1 cellular context compared by ENCODE assay signal in the genomic region with DNA sequence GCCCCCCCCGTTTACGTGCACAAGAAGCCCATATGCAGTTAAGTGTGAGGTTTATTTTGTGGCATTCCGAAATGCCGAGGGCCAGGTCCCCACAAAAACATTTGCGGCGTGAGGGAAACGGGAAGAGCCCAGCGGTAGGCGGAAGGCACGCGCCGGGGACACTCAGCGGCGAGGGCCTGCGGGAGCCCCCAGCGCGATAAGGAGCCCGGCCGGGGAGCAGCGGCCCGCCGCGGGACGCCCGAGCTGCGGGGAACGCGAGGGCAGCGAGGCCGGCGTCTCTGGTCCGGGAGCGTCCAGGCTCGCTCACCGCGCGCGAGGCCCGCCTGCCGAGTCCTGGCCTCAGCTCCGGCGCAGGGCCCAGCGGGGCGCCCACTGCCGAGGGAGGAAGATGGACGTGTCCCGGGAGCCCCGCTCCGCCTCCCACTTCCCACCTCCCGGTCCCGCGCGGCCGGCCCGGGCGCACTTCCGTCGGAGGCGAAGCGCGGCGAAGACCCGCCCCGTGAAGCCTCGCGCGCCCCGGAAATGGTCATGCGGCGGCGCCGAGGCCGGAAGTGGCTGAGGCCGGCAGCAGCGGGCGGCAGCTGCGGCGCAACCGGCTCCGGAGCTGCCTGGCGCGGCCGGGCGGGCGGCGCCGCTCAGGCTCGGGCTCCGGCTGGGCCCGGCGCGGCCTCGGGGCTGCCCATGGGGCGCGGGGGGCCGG.
TF ChIP-seq lines count a peak whose summit lies in the region.

A gene with protein sequence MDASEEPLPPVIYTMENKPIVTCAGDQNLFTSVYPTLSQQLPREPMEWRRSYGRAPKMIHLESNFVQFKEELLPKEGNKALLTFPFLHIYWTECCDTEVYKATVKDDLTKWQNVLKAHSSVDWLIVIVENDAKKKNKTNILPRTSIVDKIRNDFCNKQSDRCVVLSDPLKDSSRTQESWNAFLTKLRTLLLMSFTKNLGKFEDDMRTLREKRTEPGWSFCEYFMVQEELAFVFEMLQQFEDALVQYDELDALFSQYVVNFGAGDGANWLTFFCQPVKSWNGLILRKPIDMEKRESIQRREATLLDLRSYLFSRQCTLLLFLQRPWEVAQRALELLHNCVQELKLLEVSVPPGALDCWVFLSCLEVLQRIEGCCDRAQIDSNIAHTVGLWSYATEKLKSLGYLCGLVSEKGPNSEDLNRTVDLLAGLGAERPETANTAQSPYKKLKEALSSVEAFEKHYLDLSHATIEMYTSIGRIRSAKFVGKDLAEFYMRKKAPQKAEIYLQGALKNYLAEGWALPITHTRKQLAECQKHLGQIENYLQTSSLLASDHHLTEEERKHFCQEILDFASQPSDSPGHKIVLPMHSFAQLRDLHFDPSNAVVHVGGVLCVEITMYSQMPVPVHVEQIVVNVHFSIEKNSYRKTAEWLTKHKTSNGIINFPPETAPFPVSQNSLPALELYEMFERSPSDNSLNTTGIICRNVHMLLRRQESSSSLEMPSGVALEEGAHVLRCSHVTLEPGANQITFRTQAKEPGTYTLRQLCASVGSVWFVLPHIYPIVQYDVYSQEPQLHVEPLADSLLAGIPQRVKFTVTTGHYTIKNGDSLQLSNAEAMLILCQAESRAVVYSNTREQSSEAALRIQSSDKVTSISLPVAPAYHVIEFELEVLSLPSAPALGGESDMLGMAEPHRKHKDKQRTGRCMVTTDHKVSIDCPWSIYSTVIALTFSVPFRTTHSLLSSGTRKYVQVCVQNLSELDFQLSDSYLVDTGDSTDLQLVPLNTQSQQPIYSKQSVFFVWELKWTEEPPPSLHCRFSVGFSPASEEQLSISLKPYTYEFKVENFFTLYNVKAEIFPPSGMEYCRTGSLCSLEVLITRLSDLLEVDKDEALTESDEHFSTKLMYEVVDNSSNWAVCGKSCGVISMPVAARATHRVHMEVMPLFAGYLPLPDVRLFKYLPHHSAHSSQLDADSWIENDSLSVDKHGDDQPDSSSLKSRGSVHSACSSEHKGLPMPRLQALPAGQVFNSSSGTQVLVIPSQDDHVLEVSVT (plus strand): TSS at position 536 of the 700 bp plus-strand sequence. CDS start 185 bp downstream, outside the sequence.

TF ChIP-seq in HepG2, 621 proteins besides CTCF, POLR2A, EP300 and RAD21 (continued from another document and continues in another):
- TF ChIP-seq, protein P1, sequence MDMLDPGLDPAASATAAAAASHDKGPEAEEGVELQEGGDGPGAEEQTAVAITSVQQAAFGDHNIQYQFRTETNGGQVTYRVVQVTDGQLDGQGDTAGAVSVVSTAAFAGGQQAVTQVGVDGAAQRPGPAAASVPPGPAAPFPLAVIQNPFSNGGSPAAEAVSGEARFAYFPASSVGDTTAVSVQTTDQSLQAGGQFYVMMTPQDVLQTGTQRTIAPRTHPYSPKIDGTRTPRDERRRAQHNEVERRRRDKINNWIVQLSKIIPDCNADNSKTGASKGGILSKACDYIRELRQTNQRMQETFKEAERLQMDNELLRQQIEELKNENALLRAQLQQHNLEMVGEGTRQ (IDR thresholded peaks at IDR 0.05; ENCODE audit: low read depth, low read length): no peak
- TF ChIP-seq, protein P1 (CRISPR knock-in tag; IDR thresholded peaks at IDR 0.05; ENCODE audit: borderline replicate concordance): no peak
- TF ChIP-seq HDAC2 (CRISPR knock-in tag; IDR thresholded peaks at IDR 0.05) (0 out of 2 replicates have a peak, but pooled peaks have one; percentile 6), AGO2 (optimal IDR thresholded peaks at IDR 0.05; ENCODE audit: low read depth, low read length) (peak; percentile 60), HDAC1 (CRISPR knock-in tag; IDR thresholded peaks at IDR 0.05) (peak; percentile 90), FOXC1 (CRISPR knock-in tag; IDR thresholded peaks at IDR 0.05; ENCODE audit: borderline replicate concordance) (peak; percentile 38; the same call in 1 of the 2 replicates), DNMT3B (CRISPR knock-in tag; conservative IDR thresholded peaks at IDR 0.05) (no peak), POLR2AphosphoS5 (IDR thresholded peaks at IDR 0.05; ENCODE audit: low read depth, low read length) (peak; percentile 65), REXO4 (CRISPR knock-in tag; IDR thresholded peaks at IDR 0.05; ENCODE audit: borderline replicate concordance) (no peak), ZIK1 (CRISPR knock-in tag; IDR thresholded peaks at IDR 0.05; ENCODE audit: borderline replicate concordance, low read depth) (no peak; the same call in 1 of the 2 replicates), ZBTB20 (CRISPR knock-in tag; IDR thresholded peaks at IDR 0.05; ENCODE audit: borderline replicate concordance, low read depth) (no peak), ZNF788 (CRISPR knock-in tag; IDR thresholded peaks at IDR 0.05; ENCODE audit: borderline replicate concordance) (no peak), SALL1 (CRISPR knock-in tag; IDR thresholded peaks at IDR 0.05) (peak; percentile 55), ZNF180 (CRISPR knock-in tag; IDR thresholded peaks at IDR 0.05; ENCODE audit: borderline replicate concordance, low read depth) (no peak), ZNF337 (CRISPR knock-in tag; IDR thresholded peaks at IDR 0.05; ENCODE audit: borderline replicate concordance, low read depth) (no peak), POLR2AphosphoS2 (IDR thresholded peaks at IDR 0.05; ENCODE audit: low read depth, low read length) (no peak), EHMT2 (IDR thresholded peaks at IDR 0.05; ENCODE audit: borderline replicate concordance, low read depth, low read length) (no peak), SRF (IDR thresholded peaks at IDR 0.05; ENCODE audit: low read depth, low read length) (peak; percentile 24; the same call in 1 of the 2 replicates), ZBTB21 (CRISPR knock-in tag; IDR thresholded peaks at IDR 0.05) (no peak), ETV5 (CRISPR knock-in tag; IDR thresholded peaks at IDR 0.05; ENCODE audit: borderline replicate concordance) (peak; percentile 66), ZFP62 (CRISPR knock-in tag; IDR thresholded peaks at IDR 0.05) (no peak), SOX5 (CRISPR knock-in tag; IDR thresholded peaks at IDR 0.05; ENCODE audit: borderline replicate concordance) (no peak), KDM5B (CRISPR knock-in tag; IDR thresholded peaks at IDR 0.05; ENCODE audit: borderline replicate concordance) (peak; percentile 62; the same call in 1 of the 2 replicates), SIX4 (CRISPR knock-in tag; IDR thresholded peaks at IDR 0.05) (no peak; the same call in 1 of the 2 replicates), TSC22D2 (CRISPR knock-in tag; IDR thresholded peaks at IDR 0.05; ENCODE audit: borderline replicate concordance) (peak; percentile 50; the same call in 1 of the 2 replicates), NR2F6 (IDR thresholded peaks at IDR 0.05) (no peak), NR2F6 (CRISPR knock-in tag; IDR thresholded peaks at IDR 0.05) (no peak; the same call in 1 of the 2 replicates), ZFP37 (CRISPR knock-in tag; IDR thresholded peaks at IDR 0.05; ENCODE audit: borderline replicate concordance) (no peak), CHCHD3 (CRISPR knock-in tag; IDR thresholded peaks at IDR 0.05) (no peak), PHB2 (IDR thresholded peaks at IDR 0.05; ENCODE audit: partially characterized antibody) (no peak), MIER3 (CRISPR knock-in tag; IDR thresholded peaks at IDR 0.05; ENCODE audit: borderline replicate concordance) (no peak), MLLT10 (CRISPR knock-in tag; IDR thresholded peaks at IDR 0.05) (no peak), GABPA (IDR thresholded peaks at IDR 0.05; ENCODE audit: low read depth, low read length) (peak; percentile 92), GABPA (CRISPR knock-in tag; IDR thresholded peaks at IDR 0.05; ENCODE audit: low read depth) (peak; percentile 82), ZNF672 (CRISPR knock-in tag; IDR thresholded peaks at IDR 0.05) (no peak), ZNF598 (CRISPR knock-in tag; IDR thresholded peaks at IDR 0.05; ENCODE audit: borderline replicate concordance) (no peak), ZNF232 (CRISPR knock-in tag; IDR thresholded peaks at IDR 0.05; ENCODE audit: borderline replicate concordance) (no peak), KDM4B (CRISPR knock-in tag; IDR thresholded peaks at IDR 0.05) (no peak)
- TF ChIP-seq, protein P2, sequence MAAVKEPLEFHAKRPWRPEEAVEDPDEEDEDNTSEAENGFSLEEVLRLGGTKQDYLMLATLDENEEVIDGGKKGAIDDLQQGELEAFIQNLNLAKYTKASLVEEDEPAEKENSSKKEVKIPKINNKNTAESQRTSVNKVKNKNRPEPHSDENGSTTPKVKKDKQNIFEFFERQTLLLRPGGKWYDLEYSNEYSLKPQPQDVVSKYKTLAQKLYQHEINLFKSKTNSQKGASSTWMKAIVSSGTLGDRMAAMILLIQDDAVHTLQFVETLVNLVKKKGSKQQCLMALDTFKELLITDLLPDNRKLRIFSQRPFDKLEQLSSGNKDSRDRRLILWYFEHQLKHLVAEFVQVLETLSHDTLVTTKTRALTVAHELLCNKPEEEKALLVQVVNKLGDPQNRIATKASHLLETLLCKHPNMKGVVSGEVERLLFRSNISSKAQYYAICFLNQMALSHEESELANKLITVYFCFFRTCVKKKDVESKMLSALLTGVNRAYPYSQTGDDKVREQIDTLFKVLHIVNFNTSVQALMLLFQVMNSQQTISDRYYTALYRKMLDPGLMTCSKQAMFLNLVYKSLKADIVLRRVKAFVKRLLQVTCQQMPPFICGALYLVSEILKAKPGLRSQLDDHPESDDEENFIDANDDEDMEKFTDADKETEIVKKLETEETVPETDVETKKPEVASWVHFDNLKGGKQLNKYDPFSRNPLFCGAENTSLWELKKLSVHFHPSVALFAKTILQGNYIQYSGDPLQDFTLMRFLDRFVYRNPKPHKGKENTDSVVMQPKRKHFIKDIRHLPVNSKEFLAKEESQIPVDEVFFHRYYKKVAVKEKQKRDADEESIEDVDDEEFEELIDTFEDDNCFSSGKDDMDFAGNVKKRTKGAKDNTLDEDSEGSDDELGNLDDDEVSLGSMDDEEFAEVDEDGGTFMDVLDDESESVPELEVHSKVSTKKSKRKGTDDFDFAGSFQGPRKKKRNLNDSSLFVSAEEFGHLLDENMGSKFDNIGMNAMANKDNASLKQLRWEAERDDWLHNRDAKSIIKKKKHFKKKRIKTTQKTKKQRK (IDR thresholded peaks at IDR 0.05; ENCODE audit: low read length): no peak
- TF ChIP-seq, protein P3, sequence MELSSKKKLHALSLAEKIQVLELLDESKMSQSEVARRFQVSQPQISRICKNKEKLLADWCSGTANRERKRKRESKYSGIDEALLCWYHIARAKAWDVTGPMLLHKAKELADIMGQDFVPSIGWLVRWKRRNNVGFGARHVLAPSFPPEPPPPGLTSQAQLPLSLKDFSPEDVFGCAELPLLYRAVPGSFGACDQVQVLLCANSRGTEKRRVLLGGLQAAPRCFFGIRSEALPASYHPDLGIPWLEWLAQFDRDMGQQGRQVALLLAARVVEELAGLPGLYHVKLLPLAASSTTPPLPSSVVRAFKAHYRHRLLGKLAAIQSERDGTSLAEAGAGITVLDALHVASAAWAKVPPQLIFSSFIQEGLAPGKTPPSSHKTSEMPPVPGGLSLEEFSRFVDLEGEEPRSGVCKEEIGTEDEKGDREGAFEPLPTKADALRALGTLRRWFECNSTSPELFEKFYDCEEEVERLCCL (CRISPR knock-in tag; IDR thresholded peaks at IDR 0.05; ENCODE audit: borderline replicate concordance): no peak
- TF ChIP-seq, protein P4, sequence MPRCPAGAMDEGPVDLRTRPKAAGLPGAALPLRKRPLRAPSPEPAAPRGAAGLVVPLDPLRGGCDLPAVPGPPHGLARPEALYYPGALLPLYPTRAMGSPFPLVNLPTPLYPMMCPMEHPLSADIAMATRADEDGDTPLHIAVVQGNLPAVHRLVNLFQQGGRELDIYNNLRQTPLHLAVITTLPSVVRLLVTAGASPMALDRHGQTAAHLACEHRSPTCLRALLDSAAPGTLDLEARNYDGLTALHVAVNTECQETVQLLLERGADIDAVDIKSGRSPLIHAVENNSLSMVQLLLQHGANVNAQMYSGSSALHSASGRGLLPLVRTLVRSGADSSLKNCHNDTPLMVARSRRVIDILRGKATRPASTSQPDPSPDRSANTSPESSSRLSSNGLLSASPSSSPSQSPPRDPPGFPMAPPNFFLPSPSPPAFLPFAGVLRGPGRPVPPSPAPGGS (CRISPR knock-in tag; IDR thresholded peaks at IDR 0.05): 0 out of 2 replicates have a peak, but pooled peaks have one; percentile 27
- TF ChIP-seq, protein P5, sequence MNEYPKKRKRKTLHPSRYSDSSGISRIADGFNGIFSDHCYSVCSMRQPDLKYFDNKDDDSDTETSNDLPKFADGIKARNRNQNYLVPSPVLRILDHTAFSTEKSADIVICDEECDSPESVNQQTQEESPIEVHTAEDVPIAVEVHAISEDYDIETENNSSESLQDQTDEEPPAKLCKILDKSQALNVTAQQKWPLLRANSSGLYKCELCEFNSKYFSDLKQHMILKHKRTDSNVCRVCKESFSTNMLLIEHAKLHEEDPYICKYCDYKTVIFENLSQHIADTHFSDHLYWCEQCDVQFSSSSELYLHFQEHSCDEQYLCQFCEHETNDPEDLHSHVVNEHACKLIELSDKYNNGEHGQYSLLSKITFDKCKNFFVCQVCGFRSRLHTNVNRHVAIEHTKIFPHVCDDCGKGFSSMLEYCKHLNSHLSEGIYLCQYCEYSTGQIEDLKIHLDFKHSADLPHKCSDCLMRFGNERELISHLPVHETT (CRISPR knock-in tag; conservative IDR thresholded peaks at IDR 0.05): peak; percentile 92
- TF ChIP-seq, protein P6, sequence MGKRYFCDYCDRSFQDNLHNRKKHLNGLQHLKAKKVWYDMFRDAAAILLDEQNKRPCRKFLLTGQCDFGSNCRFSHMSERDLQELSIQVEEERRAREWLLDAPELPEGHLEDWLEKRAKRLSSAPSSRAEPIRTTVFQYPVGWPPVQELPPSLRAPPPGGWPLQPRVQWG (CRISPR knock-in tag; IDR thresholded peaks at IDR 0.05; ENCODE audit: borderline replicate concordance, low read depth): no peak
- TF ChIP-seq, protein P7, sequence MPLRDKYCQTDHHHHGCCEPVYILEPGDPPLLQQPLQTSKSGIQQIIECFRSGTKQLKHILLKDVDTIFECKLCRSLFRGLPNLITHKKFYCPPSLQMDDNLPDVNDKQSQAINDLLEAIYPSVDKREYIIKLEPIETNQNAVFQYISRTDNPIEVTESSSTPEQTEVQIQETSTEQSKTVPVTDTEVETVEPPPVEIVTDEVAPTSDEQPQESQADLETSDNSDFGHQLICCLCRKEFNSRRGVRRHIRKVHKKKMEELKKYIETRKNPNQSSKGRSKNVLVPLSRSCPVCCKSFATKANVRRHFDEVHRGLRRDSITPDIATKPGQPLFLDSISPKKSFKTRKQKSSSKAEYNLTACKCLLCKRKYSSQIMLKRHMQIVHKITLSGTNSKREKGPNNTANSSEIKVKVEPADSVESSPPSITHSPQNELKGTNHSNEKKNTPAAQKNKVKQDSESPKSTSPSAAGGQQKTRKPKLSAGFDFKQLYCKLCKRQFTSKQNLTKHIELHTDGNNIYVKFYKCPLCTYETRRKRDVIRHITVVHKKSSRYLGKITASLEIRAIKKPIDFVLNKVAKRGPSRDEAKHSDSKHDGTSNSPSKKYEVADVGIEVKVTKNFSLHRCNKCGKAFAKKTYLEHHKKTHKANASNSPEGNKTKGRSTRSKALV (CRISPR knock-in tag; IDR thresholded peaks at IDR 0.05): 0 out of 2 replicates have a peak, but pooled peaks have one; percentile 37
- TF ChIP-seq, protein P8, sequence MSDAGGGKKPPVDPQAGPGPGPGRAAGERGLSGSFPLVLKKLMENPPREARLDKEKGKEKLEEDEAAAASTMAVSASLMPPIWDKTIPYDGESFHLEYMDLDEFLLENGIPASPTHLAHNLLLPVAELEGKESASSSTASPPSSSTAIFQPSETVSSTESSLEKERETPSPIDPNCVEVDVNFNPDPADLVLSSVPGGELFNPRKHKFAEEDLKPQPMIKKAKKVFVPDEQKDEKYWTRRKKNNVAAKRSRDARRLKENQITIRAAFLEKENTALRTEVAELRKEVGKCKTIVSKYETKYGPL (CRISPR knock-in tag; IDR thresholded peaks at IDR 0.05): no peak
